ENCODE assay signal across 11 cellular contexts in the genomic region with DNA sequence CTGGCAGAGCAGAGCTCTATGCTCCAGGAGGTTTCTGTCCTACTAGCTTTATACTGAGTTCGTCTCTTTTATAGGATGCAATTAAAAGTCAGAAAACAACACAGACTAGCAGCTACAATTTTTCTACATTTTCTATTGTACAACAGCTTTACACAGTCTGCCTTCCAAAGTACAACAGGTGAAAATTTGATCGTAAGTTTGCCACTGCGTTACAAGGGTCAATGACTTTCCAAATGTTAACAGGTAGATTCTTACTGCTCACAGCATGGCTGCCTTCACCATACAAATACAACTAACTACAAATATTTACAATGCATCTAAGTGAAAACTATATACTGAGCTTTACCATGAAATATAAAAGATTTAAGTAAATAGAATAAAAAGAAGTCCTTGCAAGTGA.
"Had no signal": no experiment of that assay in that cellular context is flagged by ENCODE, and none has a peak within 500 bp of the region (broad histone marks: within the 10 kb centered on the region; RNA-seq: fewer than 3 reads in every experiment).

No MANE protein-coding gene starts in this region.

- FAIRE-seq: H1, H54 had no signal

- H3K9ac ChIP-seq: GM23248 had no signal

- ATAC-seq: GM23338, HCT116 had no signal

- DNase-seq: GM23248, GOT3, H7, H9, HCEC 1CT, HFFc6 had no signal

- H3K9me3 ChIP-seq: HAP-1 had no signal

- H3K4me2 ChIP-seq: GM23338 had no signal

- H3K36me3 ChIP-seq: HAP-1 had no signal

- H3K27ac ChIP-seq: GM23248 had no signal

- H3K4me3 ChIP-seq: GM23248, GM23338, HAP-1 had no signal

- H3K4me1 ChIP-seq: HAP-1 had no signal

- H2AFZ ChIP-seq: GM23248, GM23338 had no signal
